ENCODE assay signal across 23 cellular contexts in genomic region chr12:93634416-93634815, GRCh38. TPM values are rescaled to one million over a fixed set of nuclear protein-coding genes. Genes with fewer than 3 reads are reported as not detected.
DNase-seq lines count a peak whose midpoint lies in the region; FAIRE-seq and TF ChIP-seq lines count a peak whose summit lies in the region.
"Had no signal": no experiment of that assay in that cellular context is flagged by ENCODE, and none has a peak within 500 bp of the region (broad histone marks: within the 10 kb centered on the region; RNA-seq: fewer than 3 reads in every experiment).

No MANE protein-coding gene starts in this region.

- intact Hi-C loops in esophagus muscularis mucosa (cut with DNase I), result no loop called here

- 81% methylated on average over 3 of the region's 3 CpGs for WGBS in esophagus muscularis mucosa
- WGBS in suprapubic skin, result 76% methylated on average over 3 of the region's 3 CpGs

- H3K9me3 ChIP-seq in esophagus muscularis mucosa (peaks cover 0 to 7% (median 2%) of the 10 kb centered on the region in 4 donors), suprapubic skin (peaks cover 5% of the 10 kb centered on the region)

- H3K4me1 ChIP-seq in esophagus muscularis mucosa, result no peaks in the 10 kb centered on the region
- no peaks in the 10 kb centered on the region for H3K4me1 ChIP-seq in suprapubic skin

- H3K27ac ChIP-seq in RWPE1, result no peak overlapping the region
- H3K27ac ChIP-seq in esophagus muscularis mucosa (replicated peaks in 1 of 4), result no peak overlapping the region
- no peak overlapping the region for H3K27ac ChIP-seq in suprapubic skin
- H3K27ac ChIP-seq: SJSA1, VCaP had no signal

- POLR2A ChIA-PET in RWPE1 (lab: Yijun Ruan, JAX; ENCODE audit: low non-redundant PET), result no interaction called here

- no peaks in the 10 kb centered on the region for H3K36me3 ChIP-seq in esophagus muscularis mucosa
- no peaks in the 10 kb centered on the region for H3K36me3 ChIP-seq in suprapubic skin
- H3K36me3 ChIP-seq: SJSA1 had no signal

- H3K4me3 ChIP-seq in AG10803 (ENCODE audit: low read length) (no peak overlapping the region), cardiac fibroblast (replicated peaks in 1 of 2; ENCODE audit: low read depth in 2 of 2, low read length in 2 of 2) (no peak overlapping the region), esophagus muscularis mucosa (no peak overlapping the region), suprapubic skin (no peak overlapping the region)
- H3K4me3 ChIP-seq: SJSA1 had no signal

- H3K27me3 ChIP-seq in esophagus muscularis mucosa (no peaks in the 10 kb centered on the region), suprapubic skin (peaks cover 6% of the 10 kb centered on the region)
- H3K27me3 ChIP-seq: SJSA1 had no signal

- FAIRE-seq in islet of Langerhans (lab: Jason Lieb, UNC), result peak; percentile 38
- FAIRE-seq: D721Med, GM19239, H1 had no signal

- TF ChIP-seq CTCF in AG10803 (conservative IDR thresholded peaks at IDR 0.05; ENCODE audit: low read length) (no peak), cardiac fibroblast (IDR thresholded peaks at IDR 0.05; ENCODE audit: low read depth, low read length) (no peak), RWPE1 (conservative IDR thresholded peaks at IDR 0.05; ENCODE audit: low read depth) (no peak), esophagus muscularis mucosa (IDR thresholded peaks at IDR 0.05) (no peak), suprapubic skin (IDR thresholded peaks at IDR 0.05) (no peak)

- CTCF ChIA-PET in RWPE1 (lab: Yijun Ruan, JAX), result no interaction called here

- TF ChIP-seq POLR2A in esophagus muscularis mucosa (IDR thresholded peaks at IDR 0.05; ENCODE audit: low read depth) (no peak), suprapubic skin (IDR thresholded peaks at IDR 0.05) (no peak)

- TF ChIP-seq EP300 in esophagus muscularis mucosa (IDR thresholded peaks at IDR 0.05), result no peak
- TF ChIP-seq EP300 in suprapubic skin (IDR thresholded peaks at IDR 0.05), result no peak

- DNase-seq in AG10803 (ENCODE audit: low read depth) (peak; percentile 24), HS-5 (ENCODE audit: low read depth) (peak; percentile 9), cardiac fibroblast (ENCODE audit: low read depth in 2 of 2) (peak; percentile 69 to 82), RWPE1 (ENCODE audit: low spot score) (no peak), esophagus muscularis mucosa (ENCODE audit: extremely low spot score) (no peak), suprapubic skin (ENCODE audit: low spot score in 2 of 2) (no peak), HuH-7 (ENCODE audit: low spot score) (no peak)
- DNase-seq: activated CD4-positive, alpha-beta T cell treated with anti-CD3 and anti-CD28 coated beads, Interleukin-2, amount 50 U/mL, for 4 hours; activated CD8-positive, alpha-beta memory T cell treated with anti-CD3 and anti-CD28 coated beads, Interleukin-2, amount 50 U/mL, for 48 hours; activated effector memory CD4-positive, alpha-beta T cell treated with anti-CD3 and anti-CD28 coated beads, Interleukin-2, amount 50 U/mL, for 16 hours; C1 segment of cervical spinal cord; foreskin fibroblast; kidney; NCI-H1105; NCI-H2029 treated with DMSO at 0.1 percent for 48 hours; stimulated activated CD4-positive, alpha-beta T cell treated with anti-CD3 and anti-CD28 coated beads, Interleukin-12 subunit alpha, Interleukin-12 subunit beta, amount 100 ng/mL, for 4 hours; T-helper 17 cell had no signal

RNA-seq across cellular contexts. Expression of gene CRADD, which starts 42.8 kb away (rescaled TPM):
- total RNA-seq in esophagus muscularis mucosa (10 to 100 TPM; 23.5 to 35.3 (median 26.1) TPM), suprapubic skin (10 to 100 TPM; 29.3 to 61.7 (median 46.5) TPM)

Comparison
In these comparisons a context has a peak if more than half of its experiments do, and no peak if none do; other contexts are left out.
1. DNase-seq: peak in AG10803 (single experiment), HS-5 (single experiment) and cardiac fibroblast (2 of 2); none in RWPE1 (single experiment), esophagus muscularis mucosa (single experiment), suprapubic skin (0 of 2) and HuH-7 (single experiment).